9 cellular contexts compared by ENCODE assay signal in the genomic region with DNA sequence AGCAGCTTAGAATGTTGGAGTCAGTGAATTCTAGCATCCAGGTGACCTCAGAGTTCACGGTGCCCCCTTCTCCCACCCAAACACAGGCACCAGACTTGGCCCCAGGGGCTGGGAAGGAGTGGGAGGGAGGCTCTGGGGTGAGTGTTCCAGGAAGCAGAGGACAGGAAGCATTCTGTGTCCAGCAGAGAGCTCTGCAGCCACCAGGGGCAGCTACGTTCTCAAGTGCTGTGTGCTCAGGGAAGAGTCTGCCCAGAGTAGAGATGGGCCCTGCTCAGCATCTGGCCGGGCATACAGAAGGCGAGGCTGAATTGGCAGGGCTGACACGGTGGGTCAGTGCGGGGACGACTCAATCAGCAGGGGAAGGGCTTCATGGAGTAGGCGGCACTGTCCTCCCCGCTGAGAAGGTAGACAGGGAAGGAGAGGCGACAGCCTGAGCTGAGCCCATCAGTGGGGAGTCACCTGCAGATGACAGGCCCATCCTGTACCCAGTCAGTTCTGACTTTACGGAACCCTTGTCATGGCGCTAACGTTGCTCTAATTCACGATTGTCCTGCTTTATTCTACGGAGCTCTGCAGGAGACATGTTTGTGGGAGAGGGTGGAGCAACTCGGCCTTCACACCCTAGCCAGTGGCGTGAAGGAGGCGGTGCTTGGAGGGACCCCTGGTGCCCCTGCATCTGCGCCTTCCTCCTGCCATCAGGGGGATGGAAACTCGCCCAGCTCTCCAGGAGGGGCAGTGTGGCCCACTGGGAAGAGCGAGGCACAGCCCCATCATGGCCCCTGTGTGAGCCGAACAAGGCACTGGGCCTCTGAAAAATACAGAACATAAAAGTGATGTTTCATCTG.
DNase-seq lines count a peak whose midpoint lies in the region; ATAC-seq and TF ChIP-seq lines count a peak whose summit lies in the region.
"Had no signal": no experiment of that assay in that cellular context is flagged by ENCODE, and none has a peak within 500 bp of the region (broad histone marks: within the 10 kb centered on the region; RNA-seq: fewer than 3 reads in every experiment).

No MANE protein-coding gene starts in this region.

- H3K36me3 ChIP-seq in transverse colon = no peaks in the 10 kb centered on the region

- H3K9me3 ChIP-seq in transverse colon = no peaks in the 10 kb centered on the region

- TF ChIP-seq POLR2A in transverse colon (IDR thresholded peaks at IDR 0.05) (no peak), GM18505 (IDR thresholded peaks at IDR 0.05; ENCODE audit: borderline replicate concordance, extremely low read depth, insufficient read depth, insufficient read length) (no peak)

- H3K4me3 ChIP-seq in transverse colon = no peak overlapping the region

- TF ChIP-seq CTCF in transverse colon (IDR thresholded peaks at IDR 0.05) = peak; percentile 36 to 77 (median 51)

- WGBS in transverse colon (ENCODE audit: low coverage in 1 of 2), 2 donors = 76% methylated on average over 22 of the region's 22 CpGs; no CpG with 5 or more reads in 1 of the 2 donors

- intact Hi-C loops in transverse colon (cut with DNase I; ENCODE audit: low total_unique reads) = no loop called here

- TF ChIP-seq EP300 in transverse colon (IDR thresholded peaks at IDR 0.05; ENCODE audit: low read depth) = no peak

- H3K27me3 ChIP-seq in transverse colon = no peaks in the 10 kb centered on the region

- DNase-seq in SKM-1 (lab: John Stamatoyannopoulos, UW; ENCODE audit: unreplicated experiment) (peak; percentile 2), SKM-1 treated with dmso at 0.1 percent for 144 hours (lab: John Stamatoyannopoulos, UW; ENCODE audit: unreplicated experiment) (no peak), SK-N-DZ (ENCODE audit: low spot score) (peak; percentile 80), glomerular visceral epithelial cell (ENCODE audit: extremely low spot score) (peak; percentile 22), transverse colon (peak; percentile 72)
- DNase-seq in stimulated activated CD4-positive, alpha-beta T cell treated with anti-CD3 and anti-CD28 coated beads, Interleukin-4, amount 100 ng/mL, for 24 hours = no peak
- DNase-seq in activated CD8-positive, alpha-beta memory T cell treated with anti-CD3 and anti-CD28 coated beads, Interleukin-2, amount 50 U/mL, for 48 hours = no peak
- DNase-seq: DND-41 had no signal

- H3K4me1 ChIP-seq in transverse colon = peaks cover 12 to 24% (median 20%) of the 10 kb centered on the region in 4 donors

- peak overlapping the region; percentile 79 to 82 (median 80) for H3K27ac ChIP-seq in transverse colon

- no peak for ATAC-seq in GM18505 (IDR thresholded peaks at IDR 0.05; ENCODE audit: unreplicated experiment)

- in situ Hi-C loops in transverse colon (cut with MboI; ENCODE audit: low pct_ligation_motif_present in 1 of 4, low pct_unique_long_range_greater_than_20kb in 1 of 4, low sequenced_read_pairs in 3 of 4) = no loop called here

Comparison
In these comparisons a context has a peak if more than half of its experiments do, and no peak if none do; other contexts are left out.
1. DNase-seq: peak in SKM-1 (single experiment), SK-N-DZ (single experiment), glomerular visceral epithelial cell (single experiment) and transverse colon (single experiment); none in SKM-1 treated with dmso at 0.1 percent for 144 hours (single experiment), stimulated activated CD4-positive, alpha-beta T cell treated with anti-CD3 and anti-CD28 coated beads, Interleukin-4, amount 100 ng/mL, for 24 hours (single experiment) and activated CD8-positive, alpha-beta memory T cell treated with anti-CD3 and anti-CD28 coated beads, Interleukin-2, amount 50 U/mL, for 48 hours (single experiment).